17 cellular contexts compared by ENCODE assay signal in the genomic region with DNA sequence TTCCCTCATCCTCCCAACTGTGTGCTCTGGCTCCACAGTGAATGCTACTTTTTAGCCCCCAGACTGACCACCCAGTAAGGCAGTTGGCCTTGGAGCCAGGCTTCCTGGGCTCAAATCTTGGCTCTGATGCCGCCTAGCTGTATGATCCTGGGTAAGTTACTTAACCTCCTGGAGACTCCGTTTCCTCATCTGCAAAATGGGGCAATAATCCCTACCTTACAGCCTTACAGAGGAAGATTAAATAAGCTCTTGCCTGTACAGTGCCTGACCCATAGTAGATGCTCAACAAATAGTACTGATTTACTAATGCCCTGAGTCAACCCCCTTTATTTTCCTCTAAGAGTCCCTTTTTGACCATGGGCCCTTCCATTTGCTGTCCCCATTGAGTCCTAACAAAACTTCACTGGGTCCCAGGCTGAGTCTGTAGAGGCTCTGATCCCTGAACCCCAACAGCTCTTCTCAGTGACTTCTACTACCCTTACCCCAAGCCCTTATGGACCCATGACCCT. TPM values are rescaled to one million over a fixed set of nuclear protein-coding genes. Genes with fewer than 3 reads are reported as not detected.
DNase-seq lines count a peak whose midpoint lies in the region; ATAC-seq and TF ChIP-seq lines count a peak whose summit lies in the region.
"Had no signal": no experiment of that assay in that cellular context is flagged by ENCODE, and none has a peak within 500 bp of the region (broad histone marks: within the 10 kb centered on the region; RNA-seq: fewer than 3 reads in every experiment).

No MANE protein-coding gene starts in this region.

- H3K36me3 ChIP-seq in Caco-2 (ENCODE audit: control insufficient read depth, insufficient read depth, low read length) (peaks cover 12% of the 10 kb centered on the region), SJCRH30 (no peaks in the 10 kb centered on the region), esophagus (ENCODE audit: control insufficient read depth in 2 of 2, insufficient read depth in 2 of 2, low read length in 1 of 2) (no peaks in the 10 kb centered on the region)

- DNase-seq in Caco-2 (no peak), SJCRH30 (no peak), osteocyte (ENCODE audit: extremely low spot score, unreplicated experiment) (no peak), Ammon's horn (ENCODE audit: low spot score) (no peak), retina (no peak), anterior cingulate cortex (lab: John Stamatoyannopoulos, UW) (no peak)
- DNase-seq: activated CD4-positive, CD25-positive, alpha-beta regulatory T cell; activated CD8-positive, alpha-beta memory T cell treated with anti-CD3 and anti-CD28 coated beads, Interleukin-2, amount 10 ng/mL, durations not matched to agents 7 days and 5 days; activated naive CD4-positive, alpha-beta T cell treated with anti-CD3 and anti-CD28 coated beads for 36 hours; central memory CD4-positive, alpha-beta T cell; heart right ventricle; lower lobe of right lung; NCI-H1048; tibial artery had no signal

- H3K4me3 ChIP-seq in Caco-2 (ENCODE audit: low read depth, low read length): no peak overlapping the region
- H3K4me3 ChIP-seq in SJCRH30: no peak overlapping the region
- H3K4me3 ChIP-seq in esophagus (ENCODE audit: low read depth in 1 of 2, low read length in 2 of 2): no peak overlapping the region
- H3K4me3 ChIP-seq: heart right ventricle, lower lobe of right lung, tibial artery had no signal

- no peak for ATAC-seq in HG02970 (IDR thresholded peaks at IDR 0.05; ENCODE audit: low FRiP score, unreplicated experiment)
- ATAC-seq: activated CD8-positive, alpha-beta memory T cell treated with anti-CD3 and anti-CD28 coated beads, Interleukin-2, amount 10 ng/mL, durations not matched to agents 7 days and 5 days had no signal

- POLR2A ChIA-PET in Caco-2 (lab: Charles Lee): no interaction called here

- WGBS in esophagus, 2 donors: 82 to 86% methylated on average over 2 of the region's 2 CpGs

- H3K27ac ChIP-seq in SJCRH30 (peak overlapping the region; percentile 75), esophagus (ENCODE audit: low read depth in 2 of 2, low read length in 1 of 2) (peak overlapping the region; percentile 57 to 86)
- H3K27ac ChIP-seq: epithelial cell of prostate, lower lobe of right lung had no signal

- H3K36me3 Mint-ChIP-seq in Caco-2 (ENCODE audit: insufficient read depth, unreplicated experiment): peaks cover 77% of the 10 kb centered on the region
- peaks cover 6% of the 10 kb centered on the region for H3K36me3 Mint-ChIP-seq in osteocyte (ENCODE audit: unreplicated experiment)
- H3K36me3 Mint-ChIP-seq: activated CD8-positive, alpha-beta memory T cell treated with anti-CD3 and anti-CD28 coated beads, Interleukin-2, amount 10 ng/mL, durations not matched to agents 7 days and 5 days had no signal

- H3K9me3 ChIP-seq in Caco-2: no peaks in the 10 kb centered on the region
- no peaks in the 10 kb centered on the region for H3K9me3 ChIP-seq in SJCRH30 (replicated peaks)
- H3K9me3 ChIP-seq in esophagus (ENCODE audit: control insufficient read depth in 2 of 2, insufficient read depth in 1 of 2, low read depth in 1 of 2, low read length in 1 of 2): no peaks in the 10 kb centered on the region
- H3K9me3 ChIP-seq: heart right ventricle, lower lobe of right lung, tibial artery had no signal

- H3K27me3 ChIP-seq in Caco-2 (replicated peaks; ENCODE audit: control insufficient read depth, insufficient read depth, low read length): no peaks in the 10 kb centered on the region
- H3K27me3 ChIP-seq in SJCRH30: no peaks in the 10 kb centered on the region
- no peaks in the 10 kb centered on the region for H3K27me3 ChIP-seq in esophagus (ENCODE audit: control insufficient read depth in 1 of 2, insufficient read depth in 2 of 2, low read length in 2 of 2)
- H3K27me3 ChIP-seq: heart right ventricle, tibial artery had no signal

- CTCF ChIA-PET in Caco-2 (lab: Charles Lee): interaction anchor here (0.8 to 1.2 kb wide), 2 partner anchors 25 to 97 kb away, joined by 3 to 8 read pairs; no protein-coding TSS in a partner anchor

- H3K4me3 Mint-ChIP-seq in Caco-2 (ENCODE audit: unreplicated experiment) (peak overlapping the region; percentile 54), osteocyte (ENCODE audit: unreplicated experiment) (no peak overlapping the region)
- H3K4me3 Mint-ChIP-seq: activated CD8-positive, alpha-beta memory T cell treated with anti-CD3 and anti-CD28 coated beads, Interleukin-2, amount 10 ng/mL, durations not matched to agents 7 days and 5 days; activated naive CD4-positive, alpha-beta T cell treated with anti-CD3 and anti-CD28 coated beads for 36 hours had no signal

- TF ChIP-seq CTCF in Caco-2 (IDR thresholded peaks at IDR 0.05; ENCODE audit: insufficient read depth in 1 of 2, low read depth in 1 of 2, low read length in 1 of 2, severe bottlenecking in 1 of 2, unreplicated experiment in 1 of 2): no peak
- TF ChIP-seq CTCF in osteocyte (IDR thresholded peaks at IDR 0.05): no peak

- peaks cover 60% of the 10 kb centered on the region for H3K4me1 ChIP-seq in Caco-2
- H3K4me1 ChIP-seq in SJCRH30: peaks cover 48% of the 10 kb centered on the region
- peaks cover 20 to 32% of the 10 kb centered on the region in 2 donors for H3K4me1 ChIP-seq in esophagus (ENCODE audit: control insufficient read depth in 2 of 2, insufficient read depth in 2 of 2, low read length in 1 of 2)

- BruUV-seq in Caco-2 (replicated peaks; lab: Mats Ljungman, UMichigan): no TSS peak

- peaks cover 35% of the 10 kb centered on the region for H3K4me1 Mint-ChIP-seq in Caco-2 (ENCODE audit: low read depth, unreplicated experiment)
- peaks cover 53% of the 10 kb centered on the region for H3K4me1 Mint-ChIP-seq in osteocyte (ENCODE audit: unreplicated experiment)
- H3K4me1 Mint-ChIP-seq: activated CD8-positive, alpha-beta memory T cell treated with anti-CD3 and anti-CD28 coated beads, Interleukin-2, amount 10 ng/mL, durations not matched to agents 7 days and 5 days had no signal

- H3K27ac Mint-ChIP-seq in Caco-2 (ENCODE audit: unreplicated experiment) (peak overlapping the region; percentile 67), osteocyte (ENCODE audit: unreplicated experiment) (peak overlapping the region; percentile 77)
- H3K27ac Mint-ChIP-seq: activated CD8-positive, alpha-beta memory T cell treated with anti-CD3 and anti-CD28 coated beads, Interleukin-2, amount 10 ng/mL, durations not matched to agents 7 days and 5 days; activated naive CD4-positive, alpha-beta T cell treated with anti-CD3 and anti-CD28 coated beads for 36 hours had no signal

- intact Hi-C loops in Caco-2 (cut with micrococcal nuclease; ENCODE audit: unreplicated experiment): no loop called here

- H3K27me3 Mint-ChIP-seq in Caco-2 (ENCODE audit: insufficient read depth, unreplicated experiment) (no peaks in the 10 kb centered on the region), osteocyte (ENCODE audit: unreplicated experiment) (no peaks in the 10 kb centered on the region)
- H3K27me3 Mint-ChIP-seq: activated CD8-positive, alpha-beta memory T cell treated with anti-CD3 and anti-CD28 coated beads, Interleukin-2, amount 10 ng/mL, durations not matched to agents 7 days and 5 days had no signal

- H3K9me3 Mint-ChIP-seq in Caco-2 (ENCODE audit: unreplicated experiment) (no peaks in the 10 kb centered on the region), osteocyte (ENCODE audit: unreplicated experiment) (no peaks in the 10 kb centered on the region)
- H3K9me3 Mint-ChIP-seq: activated naive CD4-positive, alpha-beta T cell treated with anti-CD3 and anti-CD28 coated beads for 36 hours had no signal

RNA-seq across cellular contexts. Expression of gene FOXP4, which starts 31.2 kb away (rescaled TPM):
- total RNA-seq in Caco-2 (2022) (108 and 117 TPM in 2 replicates), osteocyte (24.7 and 26.9 TPM in 2 replicates)
- 9.2 and 10.3 TPM in 2 replicates for total RNA-seq in SJCRH30 (2014; rRNA removed; shearing (Covaris generic))
- polyA plus RNA-seq in esophagus: 1 to 10 TPM; 6.6 to 8.4 TPM
